ENCODE assay signal across 11 cellular contexts in the genomic region with DNA sequence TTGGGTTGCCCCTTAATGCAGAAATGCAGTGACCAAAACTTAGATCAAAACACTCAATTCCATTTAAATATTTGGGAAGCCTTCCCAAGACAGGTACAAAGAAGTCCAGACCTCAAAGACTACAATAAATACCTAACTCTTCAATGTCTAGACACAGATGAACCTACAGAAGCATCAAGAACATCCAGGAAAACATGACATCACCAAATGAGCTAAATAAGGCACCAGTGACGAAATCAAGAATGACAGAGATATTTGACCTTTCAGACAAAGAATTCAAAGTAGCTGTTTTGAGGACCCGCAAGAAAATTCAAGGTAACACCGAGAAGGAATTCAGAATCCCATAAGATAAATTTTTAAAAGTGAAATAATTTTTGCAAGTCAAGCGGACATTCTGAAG.
"Had no signal": no experiment of that assay in that cellular context is flagged by ENCODE, and none has a peak within 500 bp of the region (broad histone marks: within the 10 kb centered on the region; RNA-seq: fewer than 3 reads in every experiment).

No MANE protein-coding gene starts in this region.

- ATAC-seq: GM23338, HCT116 had no signal

- H3K9ac ChIP-seq: GM23248 had no signal

- H3K36me3 ChIP-seq: HAP-1 had no signal

- DNase-seq: GM23248, GOT3, H7, H9, HCEC 1CT, HFFc6 had no signal

- H3K9me3 ChIP-seq: HAP-1 had no signal

- FAIRE-seq: H1, H54 had no signal

- H3K4me3 ChIP-seq: GM23248, GM23338, HAP-1 had no signal

- H3K4me2 ChIP-seq: GM23338 had no signal

- H3K4me1 ChIP-seq: HAP-1 had no signal

- H2AFZ ChIP-seq: GM23248, GM23338 had no signal

- H3K27ac ChIP-seq: GM23248 had no signal
